2 cellular contexts compared by ENCODE assay signal in genomic region chr12:118017926-118018325, GRCh38.
TF ChIP-seq lines count a peak whose summit lies in the region.

No MANE protein-coding gene starts in this region.

TF ChIP-seq in IMR-90, 13 proteins besides CTCF, POLR2A, EP300 and RAD21 (continued from another document):
- TF ChIP-seq CEBPB (IDR thresholded peaks at IDR 0.05; ENCODE audit: low read depth, low read length) (no peak), ELK1 (IDR thresholded peaks at IDR 0.05; ENCODE audit: borderline replicate concordance, low read depth, low read length) (no peak), MAZ (IDR thresholded peaks at IDR 0.05; ENCODE audit: borderline replicate concordance, low read depth, low read length) (no peak), MAFK (IDR thresholded peaks at IDR 0.05; ENCODE audit: low read depth, low read length) (no peak), NFE2L2 (IDR thresholded peaks at IDR 0.05; ENCODE audit: low read depth, low read length) (no peak), CHD1 (IDR thresholded peaks at IDR 0.05; ENCODE audit: low read depth, low read length) (no peak), SMC3 (IDR thresholded peaks at IDR 0.05; ENCODE audit: low read depth, low read length) (no peak), RFX5 (IDR thresholded peaks at IDR 0.05; ENCODE audit: low read depth, low read length) (no peak), RCOR1 (IDR thresholded peaks at IDR 0.05; ENCODE audit: insufficient replicate concordance, low read length) (no peak), USF2 (IDR thresholded peaks at IDR 0.05; ENCODE audit: low read depth, low read length) (no peak)

TF ChIP-seq in GM12891, 5 proteins besides CTCF, POLR2A, EP300 and RAD21:
- TF ChIP-seq POU2F2 (IDR thresholded peaks at IDR 0.05; ENCODE audit: low read depth, low read length) (no peak), SPI1 (IDR thresholded peaks at IDR 0.05; ENCODE audit: low read depth, low read length) (no peak), TAF1 (IDR thresholded peaks at IDR 0.05; ENCODE audit: low read depth, low read length) (no peak), POLR2AphosphoS5 (IDR thresholded peaks at IDR 0.05; ENCODE audit: low read depth, low read length) (no peak), PAX5 (IDR thresholded peaks at IDR 0.05; ENCODE audit: insufficient read depth, low read length, severe bottlenecking) (no peak)
TF ChIP-seq in GM12891: peak in this region for 0.
